ENCODE assay signal across 8 cellular contexts in the genomic region with DNA sequence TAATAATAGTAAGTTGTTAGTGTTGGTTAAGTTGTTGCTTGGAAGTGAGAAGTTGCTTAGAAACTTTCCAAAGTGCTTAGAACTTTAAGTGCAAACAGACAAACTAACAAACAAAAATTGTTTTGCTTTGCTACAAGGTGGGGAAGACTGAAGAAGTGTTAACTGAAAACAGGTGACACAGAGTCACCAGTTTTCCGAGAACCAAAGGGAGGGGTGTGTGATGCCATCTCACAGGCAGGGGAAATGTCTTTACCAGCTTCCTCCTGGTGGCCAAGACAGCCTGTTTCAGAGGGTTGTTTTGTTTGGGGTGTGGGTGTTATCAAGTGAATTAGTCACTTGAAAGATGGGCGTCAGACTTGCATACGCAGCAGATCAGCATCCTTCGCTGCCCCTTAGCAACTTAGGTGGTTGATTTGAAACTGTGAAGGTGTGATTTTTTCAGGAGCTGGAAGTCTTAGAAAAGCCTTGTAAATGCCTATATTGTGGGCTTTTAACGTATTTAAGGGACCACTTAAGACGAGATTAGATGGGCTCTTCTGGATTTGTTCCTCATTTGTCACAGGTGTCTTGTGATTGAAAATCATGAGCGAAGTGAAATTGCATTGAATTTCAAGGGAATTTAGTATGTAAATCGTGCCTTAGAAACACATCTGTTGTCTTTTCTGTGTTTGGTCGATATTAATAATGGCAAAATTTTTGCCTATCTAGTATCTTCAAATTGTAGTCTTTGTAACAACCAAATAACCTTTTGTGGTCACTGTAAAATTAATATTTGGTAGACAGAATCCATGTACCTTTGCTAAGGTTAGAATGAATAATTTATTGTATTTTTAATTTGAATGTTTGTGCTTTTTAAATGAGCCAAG. TPM values are rescaled to one million over a fixed set of nuclear protein-coding genes. Genes with fewer than 3 reads are reported as not detected.
DNase-seq lines count a peak whose midpoint lies in the region; ATAC-seq and TF ChIP-seq lines count a peak whose summit lies in the region.

No MANE protein-coding gene starts in this region.

- peaks cover 44% of the 10 kb centered on the region for H3K4me1 Mint-ChIP-seq in activated T-helper 2 cell treated with anti-CD3 and anti-CD28 coated beads, Interferon-gamma antibody, Interleukin-2, Interleukin-4, amounts not matched to agents 10 μg/mL and 5 μg/mL and 100 μg/mL, durations not matched to agents 14 hours and 24 hours and 36 hours (ENCODE audit: low read depth)

- ATAC-seq in psoas muscle (no peak), HG03521 (IDR thresholded peaks at IDR 0.05; ENCODE audit: unreplicated experiment) (no peak)

- peaks cover 0 to 66% of the 10 kb centered on the region in 2 donors for H3K36me3 ChIP-seq in psoas muscle (ENCODE audit: insufficient read depth in 1 of 2, low read depth in 1 of 2)

- in situ Hi-C loops in GM18951 (cut with MboI; ENCODE audit: low sequenced_read_pairs, unreplicated experiment), result no loop called here

- H3K27me3 ChIP-seq in psoas muscle (ENCODE audit: insufficient read depth in 3 of 3, low read length in 2 of 3), result no peaks in the 10 kb centered on the region

- no peaks in the 10 kb centered on the region for H3K9me3 ChIP-seq in psoas muscle

- peaks cover 17% of the 10 kb centered on the region for H3K4me1 ChIP-seq in psoas muscle

- peak overlapping the region; percentile 100 for H3K27ac ChIP-seq in psoas muscle

- H3K9me3 Mint-ChIP-seq in activated T-helper 2 cell treated with anti-CD3 and anti-CD28 coated beads, Interferon-gamma antibody, Interleukin-2, Interleukin-4, amounts not matched to agents 10 μg/mL and 5 μg/mL and 100 μg/mL, durations not matched to agents 14 hours and 24 hours and 36 hours, result no peaks in the 10 kb centered on the region

- H3K36me3 Mint-ChIP-seq in activated T-helper 2 cell treated with anti-CD3 and anti-CD28 coated beads, Interferon-gamma antibody, Interleukin-2, Interleukin-4, amounts not matched to agents 10 μg/mL and 5 μg/mL and 100 μg/mL, durations not matched to agents 14 hours and 24 hours and 36 hours (ENCODE audit: low read depth), result peaks cover 70% of the 10 kb centered on the region

- H3K27ac Mint-ChIP-seq in activated T-helper 2 cell treated with anti-CD3 and anti-CD28 coated beads, Interferon-gamma antibody, Interleukin-2, Interleukin-4, amounts not matched to agents 10 μg/mL and 5 μg/mL and 100 μg/mL, durations not matched to agents 14 hours and 24 hours and 36 hours, result peak overlapping the region; percentile 98

- 0 to 2% (median 0%) methylated on average over 9 of the region's 9 CpGs for WGBS in psoas muscle, 3 donors

- TF ChIP-seq CTCF in psoas muscle (IDR thresholded peaks at IDR 0.05), result peak; percentile 6

- intact Hi-C loops in activated T-helper 2 cell treated with anti-CD3 and anti-CD28 coated beads, Interferon-gamma antibody, Interleukin-2, Interleukin-4, amounts not matched to agents 10 μg/mL and 5 μg/mL and 100 μg/mL, durations not matched to agents 14 hours and 24 hours and 36 hours (cut with micrococcal nuclease), result no loop called here
- intact Hi-C loops in psoas muscle (cut with DNase I), result loop anchor here in 1 of 2 donors (1.0 kb wide), 1 partner anchor 13 kb away; no protein-coding TSS in a partner anchor

- DNase-seq in RKO (ENCODE audit: low spot score), result peak; percentile 96
- peak; percentile 78 for DNase-seq in activated T-helper 2 cell treated with anti-CD3 and anti-CD28 coated beads, Interferon-gamma antibody, Interleukin-2, Interleukin-4, amounts not matched to agents 10 μg/mL and 5 μg/mL and 100 μg/mL, durations not matched to agents 14 hours and 24 hours and 36 hours (ENCODE audit: low spot score)
- peak; percentile 40 for DNase-seq in foreskin melanocyte
- DNase-seq in psoas muscle, result no peak
- no peak for DNase-seq in amniotic stem cell (lab: John Stamatoyannopoulos, UW)
- DNase-seq in superior temporal gyrus (ENCODE audit: extremely low spot score), result no peak

- peak; percentile 43 for TF ChIP-seq POLR2A in GM18951 (IDR thresholded peaks at IDR 0.05; ENCODE audit: extremely low read depth, insufficient read depth, insufficient read length)

- peak overlapping the region; percentile 98 for H3K4me3 Mint-ChIP-seq in activated T-helper 2 cell treated with anti-CD3 and anti-CD28 coated beads, Interferon-gamma antibody, Interleukin-2, Interleukin-4, amounts not matched to agents 10 μg/mL and 5 μg/mL and 100 μg/mL, durations not matched to agents 14 hours and 24 hours and 36 hours (ENCODE audit: low read depth)

- H3K27me3 Mint-ChIP-seq in activated T-helper 2 cell treated with anti-CD3 and anti-CD28 coated beads, Interferon-gamma antibody, Interleukin-2, Interleukin-4, amounts not matched to agents 10 μg/mL and 5 μg/mL and 100 μg/mL, durations not matched to agents 14 hours and 24 hours and 36 hours (ENCODE audit: low read depth), result no peaks in the 10 kb centered on the region

- peak overlapping the region; percentile 86 for H3K4me3 ChIP-seq in psoas muscle

RNA-seq across cellular contexts. Expression of a gene that starts 2.7 kb away (rescaled TPM):
- 422 and 430 TPM in 2 replicates for total RNA-seq in activated T-helper 2 cell treated with anti-CD3 and anti-CD28 coated beads, Interferon-gamma antibody, Interleukin-2, Interleukin-4, amounts not matched to agents 10 μg/mL and 5 μg/mL and 100 μg/mL, durations not matched to agents 14 hours and 24 hours and 36 hours
- 1,000 to 10,000 TPM in 1 of 4 donors, 100 to 1,000 TPM in 3; 517 to 1,759 (median 646) TPM for total RNA-seq in psoas muscle
- polyA plus RNA-seq in psoas muscle, result 100 to 1,000 TPM; 474 to 758 (median 716) TPM

RNA-seq across cellular contexts. Expression of a gene that starts 38.9 kb away (rescaled TPM):
- 39.7 and 39.8 TPM in 2 replicates for total RNA-seq in activated T-helper 2 cell treated with anti-CD3 and anti-CD28 coated beads, Interferon-gamma antibody, Interleukin-2, Interleukin-4, amounts not matched to agents 10 μg/mL and 5 μg/mL and 100 μg/mL, durations not matched to agents 14 hours and 24 hours and 36 hours
- 10 to 100 TPM in 3 of 4 donors, 1 to 10 TPM in 1; 7.4 to 27.7 (median 13.9) TPM for total RNA-seq in psoas muscle
- polyA plus RNA-seq in psoas muscle, result 10 to 100 TPM; 10.6 to 20.8 (median 12.9) TPM

RNA-seq across cellular contexts. Expression of a gene that starts 42.9 kb away (rescaled TPM):
- total RNA-seq in activated T-helper 2 cell treated with anti-CD3 and anti-CD28 coated beads, Interferon-gamma antibody, Interleukin-2, Interleukin-4, amounts not matched to agents 10 μg/mL and 5 μg/mL and 100 μg/mL, durations not matched to agents 14 hours and 24 hours and 36 hours, result 14.6 and 16.3 TPM in 2 replicates
- total RNA-seq in psoas muscle, result 1 to 10 TPM; 5.7 to 8.8 (median 7.2) TPM
- 10 to 100 TPM in 1 of 3 donors, 1 to 10 TPM in 2; 3.7 to 18.5 (median 6.1) TPM for polyA plus RNA-seq in psoas muscle

Comparison
In these comparisons a context has a peak if more than half of its experiments do, and no peak if none do; other contexts are left out.
1. DNase-seq: peak in RKO (single experiment), activated T-helper 2 cell treated with anti-CD3 and anti-CD28 coated beads, Interferon-gamma antibody, Interleukin-2, Interleukin-4, amounts not matched to agents 10 μg/mL and 5 μg/mL and 100 μg/mL, durations not matched to agents 14 hours and 24 hours and 36 hours (single experiment) and foreskin melanocyte (single experiment); none in psoas muscle (0 of 2), amniotic stem cell (single experiment) and superior temporal gyrus (single experiment).